32 cellular contexts compared by ENCODE assay signal in the genomic region with DNA sequence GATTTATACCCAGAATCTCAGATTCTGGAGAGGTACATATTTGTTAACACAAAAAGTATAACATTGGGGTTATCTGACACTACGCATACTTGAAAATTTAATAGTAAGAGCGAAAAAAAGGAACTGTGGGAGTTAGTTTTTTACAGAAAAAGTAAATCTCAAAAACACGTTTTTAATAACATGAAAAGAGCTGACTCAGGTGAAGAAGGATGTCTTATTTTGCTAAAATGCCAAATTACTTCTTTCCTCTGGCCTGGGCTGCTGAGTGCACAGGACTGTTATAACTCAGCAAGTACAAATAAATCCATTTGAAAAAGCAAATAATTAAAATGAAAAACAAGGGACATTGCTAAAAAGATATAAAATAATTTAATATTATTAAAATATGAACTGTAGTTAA.
DNase-seq lines count a peak whose midpoint lies in the region; ATAC-seq, FAIRE-seq and TF ChIP-seq lines count a peak whose summit lies in the region.
"Had no signal": no experiment of that assay in that cellular context is flagged by ENCODE, and none has a peak within 500 bp of the region (broad histone marks: within the 10 kb centered on the region; RNA-seq: fewer than 3 reads in every experiment).

No MANE protein-coding gene starts in this region.

- no peak overlapping the region for H4K8ac ChIP-seq in IMR-90 (ENCODE audit: low read depth in 2 of 2, low read length in 2 of 2)

- H3K14ac ChIP-seq in IMR-90 (replicated peaks; ENCODE audit: low read depth, low read length) = no peak overlapping the region

- H3K18ac ChIP-seq in IMR-90 (ENCODE audit: low read depth, low read length) = no peak overlapping the region

- H3K56ac ChIP-seq in IMR-90 (ENCODE audit: extremely low read depth, insufficient read depth, low read length) = no peak overlapping the region

- H2BK20ac ChIP-seq in IMR-90 (ENCODE audit: low read depth, low read length) = no peak overlapping the region

- H3K9me2 ChIP-seq in Karpas-422 (replicated peaks; ENCODE audit: insufficient read depth, low read length) = no peaks in the 10 kb centered on the region

- no peak overlapping the region for H2BK5ac ChIP-seq in IMR-90 (ENCODE audit: low read depth, low read length, poor library complexity, severe bottlenecking)

- no peak overlapping the region for H3K23ac ChIP-seq in IMR-90 (ENCODE audit: low read depth, low read length)

- H2AFZ ChIP-seq in HepG2 (ENCODE audit: low read length) (no peak overlapping the region), IMR-90 (replicated peaks; ENCODE audit: low read length, poor library complexity) (no peak overlapping the region), K562 (ENCODE audit: low read depth, low read length) (no peak overlapping the region), Karpas-422 (ENCODE audit: low read length) (no peak overlapping the region)

- H4K20me1 ChIP-seq in HepG2 (ENCODE audit: insufficient read depth, low read length) (no peaks in the 10 kb centered on the region), IMR-90 (ENCODE audit: insufficient read depth, low read length) (no peaks in the 10 kb centered on the region), K562 (replicated peaks; ENCODE audit: control insufficient read depth, insufficient read depth, low read length) (no peaks in the 10 kb centered on the region), Karpas-422 (ENCODE audit: insufficient read depth, low read depth, low read length) (no peaks in the 10 kb centered on the region)
- H4K20me1 ChIP-seq: BLaER1; BLaER1 treated with 17β-estradiol and CSF1 and Interleukin-3, amounts not matched to agents 10 nM and 100 nM had no signal

- no peak for TF ChIP-seq CTCF in HepG2 (CRISPR knock-in tag; IDR thresholded peaks at IDR 0.05)
- TF ChIP-seq CTCF in right lobe of liver (IDR thresholded peaks at IDR 0.05) = no peak
- TF ChIP-seq CTCF in A549 (IDR thresholded peaks at IDR 0.05) = no peak
- TF ChIP-seq CTCF in IMR-90 (conservative IDR thresholded peaks at IDR 0.05; ENCODE audit: low read depth, low read length) = no peak
- TF ChIP-seq CTCF in K562 (IDR thresholded peaks at IDR 0.05 in 2 of 3, conservative IDR thresholded peaks at IDR 0.05 in 1 of 3; ENCODE audit: insufficient read depth in 2 of 3, low read depth in 1 of 3, low read length in 3 of 3) = no peak

- H3K79me2 ChIP-seq in HepG2 (ENCODE audit: insufficient read depth, low read length) = no peaks in the 10 kb centered on the region
- H3K79me2 ChIP-seq in K562 (ENCODE audit: control insufficient read depth, insufficient read depth, low read length) = no peaks in the 10 kb centered on the region
- no peaks in the 10 kb centered on the region for H3K79me2 ChIP-seq in Karpas-422 (ENCODE audit: low read length)

- H2BK15ac ChIP-seq in IMR-90 (ENCODE audit: low read depth, low read length) = no peak overlapping the region

- no peak overlapping the region for H3K27ac ChIP-seq in HepG2 (ENCODE audit: extremely low read length, insufficient read depth, low read length)
- no peak overlapping the region for H3K27ac ChIP-seq in right lobe of liver
- H3K27ac ChIP-seq in A549 = no peak overlapping the region
- no peak overlapping the region for H3K27ac ChIP-seq in IMR-90 (ENCODE audit: insufficient read depth, low read length)
- no peak overlapping the region for H3K27ac ChIP-seq in K562 (ENCODE audit: extremely low read depth, low read depth, low read length)
- H3K27ac ChIP-seq in Karpas-422 (ENCODE audit: low read length) = no peak overlapping the region
- H3K27ac ChIP-seq: BLaER1; BLaER1 treated with 17β-estradiol and CSF1 and Interleukin-3, amounts not matched to agents 10 nM and 100 nM; C4-2B had no signal

- TF ChIP-seq POLR2A in HepG2 (IDR thresholded peaks at IDR 0.05; ENCODE audit: insufficient read depth in 1 of 2, low read depth in 2 of 2, low read length in 2 of 2) = no peak
- TF ChIP-seq POLR2A in right lobe of liver (IDR thresholded peaks at IDR 0.05) = no peak
- TF ChIP-seq POLR2A in A549 (IDR thresholded peaks at IDR 0.05; ENCODE audit: low read length) = no peak
- no peak for TF ChIP-seq POLR2A in IMR-90 (IDR thresholded peaks at IDR 0.05; ENCODE audit: low read depth, low read length)
- no peak for TF ChIP-seq POLR2A in K562 (conservative IDR thresholded peaks at IDR 0.05)

- ATAC-seq in HepG2 (no peak), right lobe of liver (no peak), A549 (no peak), IMR-90 (ENCODE audit: low read depth) (no peak), K562 (no peak)
- ATAC-seq: CD8-positive, alpha-beta T cell had no signal

- H3K79me1 ChIP-seq in IMR-90 (ENCODE audit: low read depth in 1 of 2, low read length in 2 of 2) = no peaks in the 10 kb centered on the region

- no peaks in the 10 kb centered on the region for H3K9me3 ChIP-seq in HepG2 (ENCODE audit: low read length)
- no peaks in the 10 kb centered on the region for H3K9me3 ChIP-seq in right lobe of liver
- H3K9me3 ChIP-seq in A549 = no peaks in the 10 kb centered on the region
- H3K9me3 ChIP-seq in IMR-90 (ENCODE audit: control insufficient read depth, insufficient read depth, low read length) = no peaks in the 10 kb centered on the region
- H3K9me3 ChIP-seq in K562 (replicated peaks; ENCODE audit: control insufficient read depth, insufficient read depth, low read depth, low read length) = no peaks in the 10 kb centered on the region
- H3K9me3 ChIP-seq in Karpas-422 (ENCODE audit: low read length) = peaks cover 38% of the 10 kb centered on the region
- H3K9me3 ChIP-seq: BE2C; BLaER1; BLaER1 treated with 17β-estradiol and CSF1 and Interleukin-3, amounts not matched to agents 10 nM and 100 nM; Caco-2 had no signal

- H2AK5ac ChIP-seq in IMR-90 (ENCODE audit: low read depth, low read length) = no peak overlapping the region

- H2AK9ac ChIP-seq in IMR-90 (replicated peaks; ENCODE audit: low read depth, low read length, poor library complexity) = no peak overlapping the region

- TF ChIP-seq EP300 in HepG2 (IDR thresholded peaks at IDR 0.05; ENCODE audit: low read depth in 2 of 2, low read length in 2 of 2) (no peak), HepG2 (CRISPR knock-in tag; IDR thresholded peaks at IDR 0.05; ENCODE audit: borderline replicate concordance) (no peak), A549 (IDR thresholded peaks at IDR 0.05) (no peak), K562 (IDR thresholded peaks at IDR 0.05; ENCODE audit: low read length) (no peak)

- H3K36me3 ChIP-seq in HepG2 (replicated peaks in 1 of 2; ENCODE audit: control insufficient read depth in 1 of 2, insufficient read depth in 2 of 2, low read length in 2 of 2) (no peaks in the 10 kb centered on the region), right lobe of liver (no peaks in the 10 kb centered on the region), IMR-90 (ENCODE audit: control insufficient read depth, insufficient read depth, low read length) (no peaks in the 10 kb centered on the region), K562 (ENCODE audit: control insufficient read depth, insufficient read depth, low read length) (no peaks in the 10 kb centered on the region), Karpas-422 (ENCODE audit: insufficient read depth, low read length) (no peaks in the 10 kb centered on the region)
- H3K36me3 ChIP-seq: BE2C; BLaER1; BLaER1 treated with 17β-estradiol and CSF1 and Interleukin-3, amounts not matched to agents 10 nM and 100 nM had no signal

- 19% methylated on average over 3 of the region's 3 CpGs for WGBS in HepG2 (ENCODE audit: low lambda C conversion rate)
- WGBS in right lobe of liver (ENCODE audit: insufficient coverage, low coverage, low lambda C conversion rate, missing lambda C conversion rate) = 52% methylated on average over 3 of the region's 3 CpGs
- 50% methylated on average over 3 of the region's 3 CpGs for WGBS in A549 (ENCODE audit: missing lambda C conversion rate)
- no CpG with 5 or more reads among the region's 3 CpGs for WGBS in IMR-90 (ENCODE audit: extremely low coverage in 2 of 2, insufficient read length in 1 of 2), 2 experiments
- 0% methylated on average over 3 of the region's 3 CpGs for WGBS in K562 (ENCODE audit: insufficient coverage, low coverage, missing lambda C conversion rate)

- H3K4ac ChIP-seq in IMR-90 (ENCODE audit: low read depth, low read length) = no peak overlapping the region

- H4K5ac ChIP-seq in IMR-90 (ENCODE audit: low read depth, low read length) = no peak overlapping the region

- in situ Hi-C loops in HepG2 (cut with HindIII; ENCODE audit: extremely low pct_ligation_motif_present, low pct_unique_long_range_greater_than_20kb) (no loop called here), IMR-90 (cut with MboI; ENCODE audit: low sequenced_read_pairs) (no loop called here), K562 (cut with MboI) (no loop called here)

- no peaks in the 10 kb centered on the region for H3K27me3 ChIP-seq in HepG2 (ENCODE audit: control insufficient read depth in 1 of 2, insufficient read depth in 2 of 2, low read length in 2 of 2)
- no peaks in the 10 kb centered on the region for H3K27me3 ChIP-seq in right lobe of liver
- no peaks in the 10 kb centered on the region for H3K27me3 ChIP-seq in IMR-90 (ENCODE audit: control insufficient read depth, insufficient read depth, low read length)
- H3K27me3 ChIP-seq in K562 (ENCODE audit: control insufficient read depth in 2 of 2, insufficient read depth in 2 of 2, low read length in 2 of 2) = no peaks in the 10 kb centered on the region
- no peaks in the 10 kb centered on the region for H3K27me3 ChIP-seq in Karpas-422 (ENCODE audit: low read length)
- H3K27me3 ChIP-seq: BE2C; BLaER1; BLaER1 treated with 17β-estradiol and CSF1 and Interleukin-3, amounts not matched to agents 10 nM and 100 nM had no signal

- dilution Hi-C loops in IMR-90 (cut with HindIII; ENCODE audit: low sequenced_read_pairs, unreplicated experiment) = no loop called here

- H4K91ac ChIP-seq in IMR-90 (ENCODE audit: insufficient read depth, low read depth, low read length) = no peak overlapping the region

- no peak for DNase-seq in HepG2 (ENCODE audit: low spot score)
- no peak for DNase-seq in right lobe of liver
- no peak for DNase-seq in A549 (ENCODE audit: low read depth in 1 of 2, low spot score in 1 of 2)
- no peak for DNase-seq in IMR-90
- DNase-seq in K562 (ENCODE audit: extremely low read depth in 1 of 4, low spot score in 3 of 4) = no peak
- no peak for DNase-seq in Karpas-422
- no peak for DNase-seq in NCI-H1048 (lab: John Stamatoyannopoulos, UW)
- DNase-seq in Ammon's horn (ENCODE audit: low spot score) = no peak
- DNase-seq: 8988T; ACHN; AML-193; BE2C; Caco-2; Calu3; CD4-positive, alpha-beta memory T cell; CD4-positive, alpha-beta T cell; CD4-positive, CD25-positive, alpha-beta regulatory T cell; CD8-positive, alpha-beta memory T cell; CD8-positive, alpha-beta T cell; COR-L47; DMS 273 treated with DMSO at 0.1 percent for 48 hours; DMS153; DMS53; DMS79; DMS79 treated with DMSO at 0.1 percent for 48 hours; DND-41; EL had no signal

- no peaks in the 10 kb centered on the region for H3K4me1 ChIP-seq in HepG2 (ENCODE audit: insufficient read depth, low read length)
- H3K4me1 ChIP-seq in right lobe of liver = no peaks in the 10 kb centered on the region
- no peaks in the 10 kb centered on the region for H3K4me1 ChIP-seq in A549
- H3K4me1 ChIP-seq in IMR-90 (ENCODE audit: control insufficient read depth, insufficient read depth, low read length) = no peaks in the 10 kb centered on the region
- no peaks in the 10 kb centered on the region for H3K4me1 ChIP-seq in K562 (replicated peaks in 1 of 2; ENCODE audit: control insufficient read depth in 2 of 2, insufficient read depth in 2 of 2, low read length in 2 of 2)
- H3K4me1 ChIP-seq in Karpas-422 (ENCODE audit: low read length) = no peaks in the 10 kb centered on the region
- H3K4me1 ChIP-seq: BE2C, Caco-2 had no signal

- no peak overlapping the region for H2BK120ac ChIP-seq in IMR-90 (ENCODE audit: low read depth, low read length)

- intact Hi-C loops in HepG2 (cut with micrococcal nuclease; ENCODE audit: unreplicated experiment) (no loop called here), right lobe of liver (cut with DNase I) (no loop called here), IMR-90 (cut with micrococcal nuclease) (loop anchor here (2.0 kb wide), 1 partner anchor 69 kb away; no protein-coding TSS in a partner anchor), K562 (cut with micrococcal nuclease) (no loop called here)

- no peaks in the 10 kb centered on the region for H3K9me1 ChIP-seq in IMR-90 (ENCODE audit: insufficient read depth, low read length)
- no peaks in the 10 kb centered on the region for H3K9me1 ChIP-seq in K562 (ENCODE audit: control insufficient read depth, insufficient read depth, low read length)

- H3K4me3 ChIP-seq in HepG2 (replicated peaks in 1 of 3; ENCODE audit: insufficient read depth in 1 of 3, low read depth in 2 of 3, low read length in 3 of 3) (no peak overlapping the region), right lobe of liver (no peak overlapping the region), A549 (no peak overlapping the region), IMR-90 (ENCODE audit: insufficient read depth, low read depth, low read length) (no peak overlapping the region), K562 (no peak overlapping the region), Karpas-422 (ENCODE audit: low read length) (no peak overlapping the region)
- H3K4me3 ChIP-seq: BLaER1; BLaER1 treated with 17β-estradiol and CSF1 and Interleukin-3, amounts not matched to agents 10 nM and 100 nM had no signal

- POLR2A ChIA-PET in HepG2 (lab: Yijun Ruan, JAX) (no interaction called here), A549 (lab: Yijun Ruan, JAX) (no interaction called here), IMR-90 (lab: Charles Lee; ENCODE audit: unreplicated experiment) (no interaction called here), K562 (lab: Yijun Ruan, JAX) (no interaction called here)

- FAIRE-seq in HepG2 (lab: Jason Lieb, UNC) (no peak), A549 (lab: Jason Lieb, UNC) (no peak), K562 (lab: Jason Lieb, UNC) (no peak)
- FAIRE-seq: A204.1, D721Med had no signal

- CTCF ChIA-PET in HepG2 (lab: Yijun Ruan, JAX; ENCODE audit: low intra/inter-chr PET ratio, low total read pairs) = no interaction called here
- CTCF ChIA-PET in A549 (lab: Yijun Ruan, JAX) = no interaction called here
- CTCF ChIA-PET in IMR-90 (lab: Yijun Ruan, JAX) = no interaction called here
- CTCF ChIA-PET in K562 (lab: Yijun Ruan, JAX; ENCODE audit: low intra/inter-chr PET ratio) = no interaction called here

- H3K4me2 ChIP-seq in HepG2 (ENCODE audit: low read depth, low read length) = no peak overlapping the region
- no peak overlapping the region for H3K4me2 ChIP-seq in A549
- no peak overlapping the region for H3K4me2 ChIP-seq in IMR-90 (ENCODE audit: low read depth, low read length)
- H3K4me2 ChIP-seq in K562 (ENCODE audit: insufficient read depth, low read length) = no peak overlapping the region
- H3K4me2 ChIP-seq in Karpas-422 (ENCODE audit: low read depth, low read length, poor library complexity, severe bottlenecking) = no peak overlapping the region
- H3K4me2 ChIP-seq: BLaER1; BLaER1 treated with 17β-estradiol and CSF1 and Interleukin-3, amounts not matched to agents 10 nM and 100 nM had no signal

- no peak overlapping the region for H3K9ac ChIP-seq in HepG2 (ENCODE audit: insufficient read depth, low read depth, low read length)
- H3K9ac ChIP-seq in IMR-90 (ENCODE audit: low read depth, low read length) = no peak overlapping the region
- H3K9ac ChIP-seq in K562 (ENCODE audit: insufficient read depth in 1 of 2, low read depth in 2 of 2, low read length in 2 of 2) = no peak overlapping the region
- H3K9ac ChIP-seq in Karpas-422 (ENCODE audit: low read length) = no peak overlapping the region
- H3K9ac ChIP-seq: BLaER1; BLaER1 treated with 17β-estradiol and CSF1 and Interleukin-3, amounts not matched to agents 10 nM and 100 nM had no signal

- no peak for TF ChIP-seq RAD21 in HepG2 (CRISPR knock-in tag; IDR thresholded peaks at IDR 0.05)
- TF ChIP-seq RAD21 in A549 (conservative IDR thresholded peaks at IDR 0.05 in 1 of 2, IDR thresholded peaks at IDR 0.05 in 1 of 2) = no peak
- TF ChIP-seq RAD21 in IMR-90 (IDR thresholded peaks at IDR 0.05; ENCODE audit: low read length) = no peak
- TF ChIP-seq RAD21 in K562 (CRISPR knock-in tag; conservative IDR thresholded peaks at IDR 0.05 in 1 of 2, IDR thresholded peaks at IDR 0.05 in 1 of 2) = no peak

- BruUV-seq in HepG2 (replicated peaks; lab: Mats Ljungman, UMichigan) (no TSS peak), IMR-90 (replicated peaks; lab: Mats Ljungman, UMichigan) (no TSS peak), K562 (replicated peaks; lab: Mats Ljungman, UMichigan) (no TSS peak)
